In the genomic region with DNA sequence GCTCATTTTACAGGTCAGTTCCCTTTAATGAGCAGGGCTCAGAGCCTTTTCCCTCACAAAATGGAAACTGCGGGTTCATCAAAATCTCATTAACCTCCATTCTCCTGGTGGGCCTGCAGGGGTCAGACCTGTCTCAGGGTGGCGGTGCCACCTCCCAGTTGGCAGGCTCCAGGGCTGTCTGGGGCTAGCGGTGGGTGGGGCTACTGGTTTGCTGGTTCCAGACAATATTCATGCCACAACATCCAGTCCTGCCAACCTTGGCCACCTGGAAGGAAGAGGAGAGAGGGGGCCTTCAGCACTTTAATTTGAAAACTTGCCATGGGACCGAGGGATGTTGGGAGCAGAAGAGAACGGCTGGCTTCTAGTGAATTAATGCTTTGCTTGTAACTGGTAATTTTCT, we compare ENCODE assay signal across 8 cellular contexts. TPM values are rescaled to one million over a fixed set of nuclear protein-coding genes. Genes with fewer than 3 reads are reported as not detected.
DNase-seq lines count a peak whose midpoint lies in the region; ATAC-seq and TF ChIP-seq lines count a peak whose summit lies in the region.

No MANE protein-coding gene starts in this region.

- ATAC-seq in HG03571 (IDR thresholded peaks at IDR 0.05; ENCODE audit: unreplicated experiment): no peak

- no peak overlapping the region for H3K9ac ChIP-seq in colonic mucosa (ENCODE audit: low read depth in 2 of 2, low read length in 2 of 2)

- no peak overlapping the region for H3K4me3 ChIP-seq in colonic mucosa

- H3K36me3 ChIP-seq in colonic mucosa: no peaks in the 10 kb centered on the region

- no peak overlapping the region for H3K27ac ChIP-seq in VCaP
- H3K27ac ChIP-seq in colonic mucosa: no peak overlapping the region

- intact Hi-C loops in colonic mucosa (cut with DNase I): loop anchor here (10.0 kb wide), 1 partner anchor 343 kb away; no protein-coding TSS in a partner anchor

- no peaks in the 10 kb centered on the region for H3K27me3 ChIP-seq in colonic mucosa

- H3K4me1 ChIP-seq in colonic mucosa: no peaks in the 10 kb centered on the region

- DNase-seq in ELF-1 (ENCODE audit: low read depth, low spot score): peak; percentile 35
- DNase-seq in LHCN-M2 (ENCODE audit: low read depth): peak; percentile 51
- DNase-seq in glomerular visceral epithelial cell (ENCODE audit: extremely low spot score): peak; percentile 33
- DNase-seq in stimulated activated CD4-positive, alpha-beta T cell treated with anti-CD3 and anti-CD28 coated beads, Interleukin-12 subunit alpha, Interleukin-12 subunit beta, amount 100 ng/mL, for 24 hours (ENCODE audit: low read depth in 2 of 2): peak; percentile 1 to 14
- no peak for DNase-seq in colonic mucosa
- DNase-seq in activated gamma-delta T cell treated with Interleukin-2 at 50 U/mL for 16 hours: no peak

- H3K9me3 ChIP-seq in colonic mucosa: no peaks in the 10 kb centered on the region

- TF ChIP-seq CTCF in VCaP (conservative IDR thresholded peaks at IDR 0.05) (peak; percentile 69), colonic mucosa (IDR thresholded peaks at IDR 0.05) (no peak)

RNA-seq across cellular contexts. Expression of a gene that starts 41.9 kb away (rescaled TPM):
- 33.6 and 41.7 TPM in 2 replicates for total RNA-seq in LHCN-M2 (2014; rRNA removed)
- polyA plus RNA-seq in LHCN-M2 (2012): 59.1 TPM
- total RNA-seq in colonic mucosa: 10 to 100 TPM; 36.6 to 50.7 TPM

Comparison
In these comparisons a context has a peak if more than half of its experiments do, and no peak if none do; other contexts are left out.
1. DNase-seq: peak in ELF-1 (single experiment), LHCN-M2 (single experiment), glomerular visceral epithelial cell (single experiment) and stimulated activated CD4-positive, alpha-beta T cell treated with anti-CD3 and anti-CD28 coated beads, Interleukin-12 subunit alpha, Interleukin-12 subunit beta, amount 100 ng/mL, for 24 hours (2 of 2); none in colonic mucosa (single experiment) and activated gamma-delta T cell treated with Interleukin-2 at 50 U/mL for 16 hours (single experiment).